ENCODE assay signal across 1 cellular context in the genomic region with DNA sequence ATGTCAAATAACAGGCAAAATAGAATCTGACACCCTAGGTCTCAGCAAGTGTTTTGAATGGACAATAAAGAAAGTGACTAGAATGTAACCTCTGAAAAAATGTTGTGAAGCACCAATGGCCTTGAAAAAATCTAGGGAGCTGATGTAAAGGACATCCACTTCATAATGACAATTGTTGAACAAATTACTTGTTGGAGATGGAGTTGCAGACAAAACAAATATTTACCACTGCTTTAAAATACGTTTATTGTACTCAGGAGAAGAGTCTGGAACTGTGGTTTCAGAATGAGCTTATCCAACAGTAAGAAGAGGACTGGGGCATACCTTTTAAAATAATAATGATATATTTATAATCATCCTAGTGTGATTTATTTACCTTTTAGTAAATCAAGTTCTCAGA.
TF ChIP-seq lines count a peak whose summit lies in the region.
"Not testable (repeated sequence)": the region's sequence is repeated elsewhere in the genome, so short reads cannot be mapped to it uniquely, and the experiment has no call there.

No MANE protein-coding gene starts in this region.

TF ChIP-seq in HepG2, 621 proteins besides CTCF, POLR2A, EP300 and RAD21:
- TF ChIP-seq, protein P1, sequence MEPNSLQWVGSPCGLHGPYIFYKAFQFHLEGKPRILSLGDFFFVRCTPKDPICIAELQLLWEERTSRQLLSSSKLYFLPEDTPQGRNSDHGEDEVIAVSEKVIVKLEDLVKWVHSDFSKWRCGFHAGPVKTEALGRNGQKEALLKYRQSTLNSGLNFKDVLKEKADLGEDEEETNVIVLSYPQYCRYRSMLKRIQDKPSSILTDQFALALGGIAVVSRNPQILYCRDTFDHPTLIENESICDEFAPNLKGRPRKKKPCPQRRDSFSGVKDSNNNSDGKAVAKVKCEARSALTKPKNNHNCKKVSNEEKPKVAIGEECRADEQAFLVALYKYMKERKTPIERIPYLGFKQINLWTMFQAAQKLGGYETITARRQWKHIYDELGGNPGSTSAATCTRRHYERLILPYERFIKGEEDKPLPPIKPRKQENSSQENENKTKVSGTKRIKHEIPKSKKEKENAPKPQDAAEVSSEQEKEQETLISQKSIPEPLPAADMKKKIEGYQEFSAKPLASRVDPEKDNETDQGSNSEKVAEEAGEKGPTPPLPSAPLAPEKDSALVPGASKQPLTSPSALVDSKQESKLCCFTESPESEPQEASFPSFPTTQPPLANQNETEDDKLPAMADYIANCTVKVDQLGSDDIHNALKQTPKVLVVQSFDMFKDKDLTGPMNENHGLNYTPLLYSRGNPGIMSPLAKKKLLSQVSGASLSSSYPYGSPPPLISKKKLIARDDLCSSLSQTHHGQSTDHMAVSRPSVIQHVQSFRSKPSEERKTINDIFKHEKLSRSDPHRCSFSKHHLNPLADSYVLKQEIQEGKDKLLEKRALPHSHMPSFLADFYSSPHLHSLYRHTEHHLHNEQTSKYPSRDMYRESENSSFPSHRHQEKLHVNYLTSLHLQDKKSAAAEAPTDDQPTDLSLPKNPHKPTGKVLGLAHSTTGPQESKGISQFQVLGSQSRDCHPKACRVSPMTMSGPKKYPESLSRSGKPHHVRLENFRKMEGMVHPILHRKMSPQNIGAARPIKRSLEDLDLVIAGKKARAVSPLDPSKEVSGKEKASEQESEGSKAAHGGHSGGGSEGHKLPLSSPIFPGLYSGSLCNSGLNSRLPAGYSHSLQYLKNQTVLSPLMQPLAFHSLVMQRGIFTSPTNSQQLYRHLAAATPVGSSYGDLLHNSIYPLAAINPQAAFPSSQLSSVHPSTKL (CRISPR knock-in tag; IDR thresholded peaks at IDR 0.05), result peak; percentile 16; the same call in 1 of the 2 replicates
- TF ChIP-seq FOXP1, SOX13 (IDR thresholded peaks at IDR 0.05): not testable (repeated sequence)
- peak; percentile 39; the same call in 1 of the 2 replicates for TF ChIP-seq FOXP1 (CRISPR knock-in tag; IDR thresholded peaks at IDR 0.05)
- peak in 1 of 2 experiments; percentile 64; a peak in 2 of 4 replicates for TF ChIP-seq SOX13 (CRISPR knock-in tag; conservative IDR thresholded peaks at IDR 0.05 in 1 of 2, IDR thresholded peaks at IDR 0.05 in 1 of 2)
- TF ChIP-seq SOX5 (CRISPR knock-in tag; IDR thresholded peaks at IDR 0.05; ENCODE audit: borderline replicate concordance), result peak; percentile 54; the same call in 1 of the 2 replicates
TF ChIP-seq in HepG2: peak in this region for 4; not testable (repeated sequence) for 617.
